25 cellular contexts compared by ENCODE assay signal in the genomic region with DNA sequence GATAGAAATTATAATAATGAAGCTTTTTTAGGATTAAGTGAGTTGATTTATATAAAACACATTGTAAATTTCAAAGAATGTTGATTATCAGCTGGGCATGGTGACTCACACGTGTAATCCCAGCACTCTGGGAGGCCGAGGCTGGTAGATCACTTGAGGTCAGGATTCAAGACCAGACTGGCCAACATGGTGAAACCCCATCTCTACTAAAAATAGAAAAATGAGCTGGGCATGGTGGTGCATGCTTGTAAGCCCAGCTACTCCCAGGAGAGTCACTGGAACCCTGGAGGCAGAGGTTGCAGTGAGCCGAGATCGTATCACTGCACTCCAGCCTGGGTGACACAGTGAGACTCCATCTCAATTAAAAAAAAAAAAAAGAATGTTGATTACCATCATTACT.
"Had no signal": no experiment of that assay in that cellular context is flagged by ENCODE, and none has a peak within 500 bp of the region (broad histone marks: within the 10 kb centered on the region; RNA-seq: fewer than 3 reads in every experiment).

No MANE protein-coding gene starts in this region.

- H3K4me3 ChIP-seq: body of pancreas, esophagus squamous epithelium, lower lobe of right lung, sigmoid colon, transverse colon, uterus had no signal

- H3K9me3 ChIP-seq: body of pancreas, esophagus squamous epithelium, lower lobe of right lung, sigmoid colon, transverse colon, uterus had no signal

- DNase-seq: activated CD4-positive, alpha-beta T cell treated with anti-CD3 and anti-CD28 coated beads for 4 hours; activated CD4-positive, alpha-beta T cell treated with anti-CD3 and anti-CD28 coated beads, Interleukin-2, amount 50 U/mL, for 48 hours; activated CD4-positive, CD25-positive, alpha-beta regulatory T cell; activated effector memory CD4-positive, alpha-beta T cell treated with anti-CD3 and anti-CD28 coated beads, Interleukin-2, amount 50 U/mL, for 16 hours; activated naive CD4-positive, alpha-beta T cell treated with anti-CD3 and anti-CD28 coated beads, Interleukin-2, amount 50 U/mL, for 16 hours; activated naive CD8-positive, alpha-beta T cell treated with anti-CD3 and anti-CD28 coated beads, Interleukin-2, amount 50 U/mL, for 24 hours; anterior cingulate cortex; body of pancreas; central memory CD4-positive, alpha-beta T cell; effector memory CD4-positive, alpha-beta T cell; esophagus squamous epithelium; kidney; lower lobe of right lung; naive thymus-derived CD4-positive, alpha-beta T cell; posterior cingulate gyrus; retina; sigmoid colon; stimulated activated CD4-positive, alpha-beta T cell treated with anti-CD3 and anti-CD28 coated beads, Interleukin-2, amount 100 ng/mL, for 48 hours; stimulated activated CD8-positive, alpha-beta memory T cell treated with anti-CD3 and anti-CD28 coated beads, Interleukin-4, amount 100 ng/mL, for 48 hours; stimulated activated naive B cell treated with anti-CD40 and anti-IgM and Interleukin-4, amounts not matched to agents 10 μg/mL and 1 μg/mL and 100 μg/mL, for 72 hours; transverse colon; uterus had no signal

- H3K4me1 Mint-ChIP-seq: activated naive CD8-positive, alpha-beta T cell treated with anti-CD3 and anti-CD28 coated beads, Interleukin-2, amount 50 U/mL, for 24 hours; neural crest cell; stimulated activated naive B cell treated with anti-CD40 and anti-IgM and Interleukin-4, amounts not matched to agents 10 μg/mL and 1 μg/mL and 100 μg/mL, for 72 hours had no signal

- H3K4me3 Mint-ChIP-seq: activated naive CD8-positive, alpha-beta T cell treated with anti-CD3 and anti-CD28 coated beads, Interleukin-2, amount 50 U/mL, for 24 hours; naive thymus-derived CD4-positive, alpha-beta T cell; neural crest cell; stimulated activated naive B cell treated with anti-CD40 and anti-IgM and Interleukin-4, amounts not matched to agents 10 μg/mL and 1 μg/mL and 100 μg/mL, for 72 hours; T-helper 1 cell treated with Interleukin-12 subunit alpha and Interleukin-12 subunit beta and Interleukin-4 antibody, amounts not matched to agents 30 μg/mL and 1 μg/mL, for 36 hours had no signal

- H3K36me3 ChIP-seq: esophagus squamous epithelium, lower lobe of right lung, sigmoid colon, transverse colon, uterus had no signal

- H3K27me3 ChIP-seq: body of pancreas, esophagus squamous epithelium, sigmoid colon, transverse colon, uterus had no signal

- ATAC-seq: activated naive CD8-positive, alpha-beta T cell treated with anti-CD3 and anti-CD28 coated beads, Interleukin-2, amount 50 U/mL, for 24 hours; body of pancreas; left lobe of liver; lower lobe of right lung; naive thymus-derived CD4-positive, alpha-beta T cell; stimulated activated naive B cell treated with anti-CD40 and anti-IgM and Interleukin-4, amounts not matched to agents 10 μg/mL and 1 μg/mL and 100 μg/mL, for 72 hours had no signal

- H3K27ac Mint-ChIP-seq: activated naive CD8-positive, alpha-beta T cell treated with anti-CD3 and anti-CD28 coated beads, Interleukin-2, amount 50 U/mL, for 24 hours; naive thymus-derived CD4-positive, alpha-beta T cell; stimulated activated naive B cell treated with anti-CD40 and anti-IgM and Interleukin-4, amounts not matched to agents 10 μg/mL and 1 μg/mL and 100 μg/mL, for 72 hours; T-helper 1 cell treated with Interleukin-12 subunit alpha and Interleukin-12 subunit beta and Interleukin-4 antibody, amounts not matched to agents 30 μg/mL and 1 μg/mL, for 36 hours had no signal

- H3K27ac ChIP-seq: body of pancreas, esophagus squamous epithelium, lower lobe of right lung, sigmoid colon, transverse colon, uterus had no signal

- H3K9me3 Mint-ChIP-seq: activated naive CD8-positive, alpha-beta T cell treated with anti-CD3 and anti-CD28 coated beads, Interleukin-2, amount 50 U/mL, for 24 hours; neural crest cell had no signal

- H3K4me1 ChIP-seq: body of pancreas, lower lobe of right lung, sigmoid colon, transverse colon, uterus had no signal
